Comparison of ENCODE assay signal across 8 cellular contexts in genomic region chr4:1410491-1411325, GRCh38. TPM values are rescaled to one million over a fixed set of nuclear protein-coding genes. Genes with fewer than 3 reads are reported as not detected.
DNase-seq lines count a peak whose midpoint lies in the region; ATAC-seq and TF ChIP-seq lines count a peak whose summit lies in the region.

No MANE protein-coding gene starts in this region.

- no peaks in the 10 kb centered on the region for H3K27me3 ChIP-seq in MM.1S (replicated peaks; ENCODE audit: insufficient read depth, low read length)

- peak; percentile 75 for ATAC-seq in activated naive CD8-positive, alpha-beta T cell treated with anti-CD3 and anti-CD28 coated beads, Interleukin-2, amount 10 ng/mL, durations not matched to agents 7 days and 5 days (ENCODE audit: low read depth)
- no peak for ATAC-seq in HG03025 (IDR thresholded peaks at IDR 0.05; ENCODE audit: low FRiP score, unreplicated experiment)

- no peaks in the 10 kb centered on the region for H3K36me3 Mint-ChIP-seq in activated naive CD8-positive, alpha-beta T cell treated with anti-CD3 and anti-CD28 coated beads, Interleukin-2, amount 10 ng/mL, durations not matched to agents 7 days and 5 days

- peaks cover 38% of the 10 kb centered on the region for H3K27me3 Mint-ChIP-seq in activated naive CD8-positive, alpha-beta T cell treated with anti-CD3 and anti-CD28 coated beads, Interleukin-2, amount 10 ng/mL, durations not matched to agents 7 days and 5 days

- H3K4me1 Mint-ChIP-seq in activated naive CD8-positive, alpha-beta T cell treated with anti-CD3 and anti-CD28 coated beads, Interleukin-2, amount 10 ng/mL, durations not matched to agents 7 days and 5 days, result peaks cover 5% of the 10 kb centered on the region

- no peak overlapping the region for H3K9ac ChIP-seq in MM.1S (ENCODE audit: low read length)

- no peak overlapping the region for H3K27ac Mint-ChIP-seq in activated naive CD8-positive, alpha-beta T cell treated with anti-CD3 and anti-CD28 coated beads, Interleukin-2, amount 10 ng/mL, durations not matched to agents 7 days and 5 days

- no peak overlapping the region for H3K4me3 Mint-ChIP-seq in activated naive CD8-positive, alpha-beta T cell treated with anti-CD3 and anti-CD28 coated beads, Interleukin-2, amount 10 ng/mL, durations not matched to agents 7 days and 5 days

- no peak for TF ChIP-seq CTCF in MM.1S (IDR thresholded peaks at IDR 0.05; ENCODE audit: low read length)

- H3K9me2 ChIP-seq in MM.1S (replicated peaks; ENCODE audit: insufficient read depth, low read length), result no peaks in the 10 kb centered on the region

- peak; percentile 11 for DNase-seq in CMK (ENCODE audit: low read depth)
- DNase-seq in MM.1S, result peak; percentile 33
- DNase-seq in activated naive CD8-positive, alpha-beta T cell treated with anti-CD3 and anti-CD28 coated beads, Interleukin-2, amount 10 ng/mL, durations not matched to agents 7 days and 5 days, result peak; percentile 86
- peak; percentile 25 for DNase-seq in iPS DF 19.7 (ENCODE audit: low read depth, low spot score)
- DNase-seq in stimulated activated CD8-positive, alpha-beta memory T cell treated with anti-CD3 and anti-CD28 coated beads, Interleukin-15, amount 100 ng/mL, for 24 hours (ENCODE audit: low read depth), result peak; percentile 27
- DNase-seq in NCI-H1105 (lab: John Stamatoyannopoulos, UW), result no peak
- no peak for DNase-seq in pons (ENCODE audit: low spot score)

- H3K4me3 ChIP-seq in MM.1S (ENCODE audit: low read length), result no peak overlapping the region

- H3K9me3 ChIP-seq in MM.1S (replicated peaks; ENCODE audit: insufficient read depth, low read length), result no peaks in the 10 kb centered on the region

- H2AFZ ChIP-seq in MM.1S (ENCODE audit: low read length), result no peak overlapping the region

- H3K36me3 ChIP-seq in MM.1S (replicated peaks; ENCODE audit: insufficient read depth, low read length), result no peaks in the 10 kb centered on the region

- H3K9me3 Mint-ChIP-seq in activated naive CD8-positive, alpha-beta T cell treated with anti-CD3 and anti-CD28 coated beads, Interleukin-2, amount 10 ng/mL, durations not matched to agents 7 days and 5 days, result peaks cover 1% of the 10 kb centered on the region

- H3K4me2 ChIP-seq in MM.1S (ENCODE audit: low read depth, low read length), result no peak overlapping the region

- no peak overlapping the region for H3K27ac ChIP-seq in MM.1S (ENCODE audit: low read length)

- H3K79me2 ChIP-seq in MM.1S (ENCODE audit: low read length), result no peaks in the 10 kb centered on the region

- no peaks in the 10 kb centered on the region for H4K20me1 ChIP-seq in MM.1S (ENCODE audit: insufficient read depth, low read length)

- no peaks in the 10 kb centered on the region for H3F3A ChIP-seq in MM.1S (ENCODE audit: insufficient read depth, low read length)

- POLR2A ChIA-PET in activated naive CD8-positive, alpha-beta T cell treated with anti-CD3 and anti-CD28 coated beads, Interleukin-2, amount 10 ng/mL, durations not matched to agents 7 days and 5 days (lab: Charles Lee), result no interaction called here

- H3K4me1 ChIP-seq in MM.1S (ENCODE audit: low read length), result no peaks in the 10 kb centered on the region

RNA-seq across cellular contexts. Expression of gene NKX1-1, which starts 4.5 kb away (rescaled TPM):
- not detected for total RNA-seq in activated naive CD8-positive, alpha-beta T cell treated with anti-CD3 and anti-CD28 coated beads, Interleukin-2, amount 10 ng/mL, durations not matched to agents 7 days and 5 days

Comparison
In these comparisons a context has a peak if more than half of its experiments do, and no peak if none do; other contexts are left out.
1. DNase-seq: peak in CMK (single experiment), MM.1S (single experiment), activated naive CD8-positive, alpha-beta T cell treated with anti-CD3 and anti-CD28 coated beads, Interleukin-2, amount 10 ng/mL, durations not matched to agents 7 days and 5 days (single experiment), iPS DF 19.7 (single experiment) and stimulated activated CD8-positive, alpha-beta memory T cell treated with anti-CD3 and anti-CD28 coated beads, Interleukin-15, amount 100 ng/mL, for 24 hours (single experiment); none in NCI-H1105 (single experiment) and pons (single experiment).